In genomic region chr17:65246252-65246651, GRCh38 we compare ENCODE assay signal across 2 cellular contexts.
TF ChIP-seq lines count a peak whose summit lies in the region.

No MANE protein-coding gene starts in this region.

TF ChIP-seq in HEK293, 187 proteins besides CTCF, POLR2A, EP300 and RAD21:
- TF ChIP-seq ZBTB1 (tag by site-specific recombination; IDR thresholded peaks at IDR 0.05) (no peak), ZFP69B (tag by site-specific recombination; IDR thresholded peaks at IDR 0.05) (no peak), ZNF692 (tag by site-specific recombination; IDR thresholded peaks at IDR 0.05) (no peak), ZSCAN23 (tag by site-specific recombination; IDR thresholded peaks at IDR 0.05) (no peak)
- TF ChIP-seq, protein P1, sequence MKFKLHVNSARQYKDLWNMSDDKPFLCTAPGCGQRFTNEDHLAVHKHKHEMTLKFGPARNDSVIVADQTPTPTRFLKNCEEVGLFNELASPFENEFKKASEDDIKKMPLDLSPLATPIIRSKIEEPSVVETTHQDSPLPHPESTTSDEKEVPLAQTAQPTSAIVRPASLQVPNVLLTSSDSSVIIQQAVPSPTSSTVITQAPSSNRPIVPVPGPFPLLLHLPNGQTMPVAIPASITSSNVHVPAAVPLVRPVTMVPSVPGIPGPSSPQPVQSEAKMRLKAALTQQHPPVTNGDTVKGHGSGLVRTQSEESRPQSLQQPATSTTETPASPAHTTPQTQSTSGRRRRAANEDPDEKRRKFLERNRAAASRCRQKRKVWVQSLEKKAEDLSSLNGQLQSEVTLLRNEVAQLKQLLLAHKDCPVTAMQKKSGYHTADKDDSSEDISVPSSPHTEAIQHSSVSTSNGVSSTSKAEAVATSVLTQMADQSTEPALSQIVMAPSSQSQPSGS (tag by site-specific recombination; IDR thresholded peaks at IDR 0.05; ENCODE audit: low read depth) = peak; percentile 59
TF ChIP-seq in HEK293: peak in this region for 1.

TF ChIP-seq in H1, 55 proteins besides CTCF, POLR2A, EP300 and RAD21:
- TF ChIP-seq KDM5A (IDR thresholded peaks at IDR 0.05; ENCODE audit: low read length) (no peak), SP4 (IDR thresholded peaks at IDR 0.05; ENCODE audit: low read length) (no peak), POU5F1 (IDR thresholded peaks at IDR 0.05; ENCODE audit: low read depth, low read length) (no peak), CHD7 (IDR thresholded peaks at IDR 0.05; ENCODE audit: insufficient replicate concordance, low read length) (no peak), TCF12 (IDR thresholded peaks at IDR 0.05; ENCODE audit: low read depth, low read length) (no peak), RBBP5 (IDR thresholded peaks at IDR 0.05; ENCODE audit: borderline replicate concordance, low read depth, low read length) (no peak), CREB1 (IDR thresholded peaks at IDR 0.05) (no peak), SAP30 (IDR thresholded peaks at IDR 0.05; ENCODE audit: insufficient read depth, insufficient replicate concordance, low read length) (no peak)
